Comparison of ENCODE assay signal across 1 cellular context in the genomic region with DNA sequence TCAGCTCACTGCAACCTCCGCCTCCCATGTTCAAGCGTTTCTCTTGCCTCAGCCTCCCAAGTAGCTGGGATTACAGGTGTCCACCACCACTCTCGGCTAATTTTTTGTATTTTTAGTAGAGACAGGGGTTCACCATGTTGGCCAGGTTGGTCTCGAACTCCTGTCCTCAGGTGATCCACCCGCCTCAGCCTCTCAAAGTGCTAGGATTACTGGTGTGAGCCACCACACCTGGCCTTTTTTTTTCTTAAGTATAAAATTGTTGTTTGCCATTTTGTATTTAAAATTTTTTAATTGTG.
TF ChIP-seq lines count a peak whose summit lies in the region.

No MANE protein-coding gene starts in this region.

TF ChIP-seq in HepG2, 621 proteins besides CTCF, POLR2A, EP300 and RAD21:
- TF ChIP-seq ZNF772 (CRISPR knock-in tag; IDR thresholded peaks at IDR 0.05) (0 out of 2 replicates have a peak, but pooled peaks have one; percentile 6), ZSCAN30 (CRISPR knock-in tag; IDR thresholded peaks at IDR 0.05) (0 out of 2 replicates have a peak, but pooled peaks have one; percentile 53), ZNF460 (CRISPR knock-in tag; IDR thresholded peaks at IDR 0.05; ENCODE audit: borderline replicate concordance) (peak; percentile 91), TBP (CRISPR knock-in tag; IDR thresholded peaks at IDR 0.05) (0 out of 2 replicates have a peak, but pooled peaks have one; percentile 21), IRF9 (CRISPR knock-in tag; IDR thresholded peaks at IDR 0.05; ENCODE audit: borderline replicate concordance) (0 out of 2 replicates have a peak, but pooled peaks have one; percentile 9), ZNF747 (CRISPR knock-in tag; IDR thresholded peaks at IDR 0.05; ENCODE audit: borderline replicate concordance) (0 out of 2 replicates have a peak, but pooled peaks have one; percentile 1), ZMYM3 (CRISPR knock-in tag; IDR thresholded peaks at IDR 0.05) (peak; percentile 48)
- TF ChIP-seq, protein P1, sequence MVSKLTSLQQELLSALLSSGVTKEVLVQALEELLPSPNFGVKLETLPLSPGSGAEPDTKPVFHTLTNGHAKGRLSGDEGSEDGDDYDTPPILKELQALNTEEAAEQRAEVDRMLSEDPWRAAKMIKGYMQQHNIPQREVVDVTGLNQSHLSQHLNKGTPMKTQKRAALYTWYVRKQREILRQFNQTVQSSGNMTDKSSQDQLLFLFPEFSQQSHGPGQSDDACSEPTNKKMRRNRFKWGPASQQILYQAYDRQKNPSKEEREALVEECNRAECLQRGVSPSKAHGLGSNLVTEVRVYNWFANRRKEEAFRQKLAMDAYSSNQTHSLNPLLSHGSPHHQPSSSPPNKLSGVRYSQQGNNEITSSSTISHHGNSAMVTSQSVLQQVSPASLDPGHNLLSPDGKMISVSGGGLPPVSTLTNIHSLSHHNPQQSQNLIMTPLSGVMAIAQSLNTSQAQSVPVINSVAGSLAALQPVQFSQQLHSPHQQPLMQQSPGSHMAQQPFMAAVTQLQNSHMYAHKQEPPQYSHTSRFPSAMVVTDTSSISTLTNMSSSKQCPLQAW (CRISPR knock-in tag; IDR thresholded peaks at IDR 0.05) = 0 out of 2 replicates have a peak, but pooled peaks have one; percentile 5
